8 cellular contexts compared by ENCODE assay signal in genomic region chr17:75645889-75646625, GRCh38. TPM values are rescaled to one million over a fixed set of nuclear protein-coding genes. Genes with fewer than 3 reads are reported as not detected.
DNase-seq lines count a peak whose midpoint lies in the region; ATAC-seq and TF ChIP-seq lines count a peak whose summit lies in the region.

No MANE protein-coding gene starts in this region.

- H3K4me3 ChIP-seq in choroid plexus epithelial cell (ENCODE audit: low read depth, low read length) (no peak overlapping the region), mucosa of rectum (ENCODE audit: low read length in 2 of 2) (peak overlapping the region; percentile 51 to 59)

- no peaks in the 10 kb centered on the region for H3K27me3 Mint-ChIP-seq in CD4-positive, alpha-beta T cell

- DNase-seq in CD4-positive, alpha-beta T cell, result no peak
- DNase-seq in choroid plexus epithelial cell (ENCODE audit: low read depth), result peak; percentile 39
- DNase-seq in ecto neural progenitor cell (ENCODE audit: low spot score), result no peak
- no peak for DNase-seq in NK-92 treated with Interleukin-12 subunit alpha and Interleukin-12 subunit beta, amount 100 ng/mL, for 24 hours (lab: John Stamatoyannopoulos, UW)
- DNase-seq in cortex of kidney (lab: John Stamatoyannopoulos, UW), result no peak

- H3K9ac ChIP-seq in mucosa of rectum (ENCODE audit: low read depth in 1 of 2, low read length in 2 of 2), result peak overlapping the region; percentile 57 to 78

- peaks cover 32% of the 10 kb centered on the region for H3K36me3 Mint-ChIP-seq in CD4-positive, alpha-beta T cell (ENCODE audit: low read depth)

- no peaks in the 10 kb centered on the region for H3K9me3 ChIP-seq in CD4-positive, alpha-beta T cell (ENCODE audit: control insufficient read depth, low read length)
- H3K9me3 ChIP-seq in KOPT-K1 (ENCODE audit: insufficient read depth, low read length, poor library complexity, severe bottlenecking) (no peaks in the 10 kb centered on the region), mucosa of rectum (ENCODE audit: control insufficient read depth in 2 of 2, low read length in 2 of 2) (no peaks in the 10 kb centered on the region)

- POLR2A ChIA-PET in CD4-positive, alpha-beta T cell (lab: Charles Lee), result no interaction called here

- H3K27ac ChIP-seq in CD4-positive, alpha-beta T cell (ENCODE audit: low read depth, low read length), result no peak overlapping the region
- peak overlapping the region; percentile 35 for H3K27ac ChIP-seq in KOPT-K1 (ENCODE audit: low read depth, low read length, poor library complexity, severe bottlenecking)
- peak overlapping the region; percentile 98 to 99 for H3K27ac ChIP-seq in mucosa of rectum (ENCODE audit: low read depth in 2 of 2, low read length in 2 of 2)

- H3K36me3 ChIP-seq in KOPT-K1 (ENCODE audit: insufficient read depth, low read length) (peaks cover 22% of the 10 kb centered on the region), mucosa of rectum (ENCODE audit: control insufficient read depth in 2 of 2, insufficient read depth in 2 of 2, low read length in 2 of 2) (peaks cover 10 to 20% of the 10 kb centered on the region in 2 donors)

- CTCF ChIA-PET in CD4-positive, alpha-beta T cell (lab: Charles Lee), result interaction anchor here (1.0 to 1.9 kb wide), 2 partner anchors 13 to 104 kb away, joined by 3 to 8 read pairs; partner anchors contain the start of gene SMIM5

- H3K4me1 ChIP-seq in mucosa of rectum (ENCODE audit: control insufficient read depth in 2 of 2, insufficient read depth in 2 of 2, low read length in 2 of 2), result peaks cover 37 to 58% of the 10 kb centered on the region in 2 donors

- H3K4me3 Mint-ChIP-seq in CD4-positive, alpha-beta T cell, result no peak overlapping the region

- TF ChIP-seq CTCF in CD4-positive, alpha-beta T cell (IDR thresholded peaks at IDR 0.05), result no peak
- no peak for TF ChIP-seq CTCF in choroid plexus epithelial cell (conservative IDR thresholded peaks at IDR 0.05; ENCODE audit: low read depth, low read length)

- H3K27me3 ChIP-seq in CD4-positive, alpha-beta T cell (ENCODE audit: control insufficient read depth, insufficient read depth, low read length), result no peaks in the 10 kb centered on the region
- H3K27me3 ChIP-seq in mucosa of rectum (ENCODE audit: control insufficient read depth in 2 of 2, insufficient read depth in 2 of 2, low read length in 2 of 2), result no peaks in the 10 kb centered on the region

- no peaks in the 10 kb centered on the region for H3K4me1 Mint-ChIP-seq in CD4-positive, alpha-beta T cell (ENCODE audit: low read depth)

- no peaks in the 10 kb centered on the region for H3K9me3 Mint-ChIP-seq in CD4-positive, alpha-beta T cell

- intact Hi-C loops in CD4-positive, alpha-beta T cell (cut with DNase I, micrococcal nuclease), result no loop called here

- no peak overlapping the region for H3K27ac Mint-ChIP-seq in CD4-positive, alpha-beta T cell

- ATAC-seq in CD4-positive, alpha-beta T cell (ENCODE audit: poor library complexity), result peak; percentile 34
- ATAC-seq in GM19328 (IDR thresholded peaks at IDR 0.05; ENCODE audit: unreplicated experiment), result peak; percentile 49

RNA-seq across cellular contexts. Expression of gene SMIM5, which starts 12.8 kb away (rescaled TPM):
- total RNA-seq in CD4-positive, alpha-beta T cell, result 1 to 10 TPM in 1 of 2 experiments, under 1 TPM in 1; 0.75 to 1.3 TPM

RNA-seq across cellular contexts. Expression of gene RECQL5, which starts 20.9 kb away (rescaled TPM):
- 10 to 100 TPM; 16.4 to 17.7 TPM for total RNA-seq in CD4-positive, alpha-beta T cell

RNA-seq across cellular contexts. Expression of gene SAP30BP, which starts 21.1 kb away (rescaled TPM):
- 100 to 1,000 TPM; 209 to 227 TPM for total RNA-seq in CD4-positive, alpha-beta T cell

RNA-seq across cellular contexts. Expression of gene MYO15B, which starts 58.5 kb away (rescaled TPM):
- total RNA-seq in CD4-positive, alpha-beta T cell, result 100 to 1,000 TPM; 202 to 209 TPM
